1 cellular context compared by ENCODE assay signal in genomic region chr1:56167596-56167995, GRCh38.
TF ChIP-seq lines count a peak whose summit lies in the region.

No MANE protein-coding gene starts in this region.

TF ChIP-seq in H1, 55 proteins besides CTCF, POLR2A, EP300 and RAD21:
- TF ChIP-seq, protein P1, sequence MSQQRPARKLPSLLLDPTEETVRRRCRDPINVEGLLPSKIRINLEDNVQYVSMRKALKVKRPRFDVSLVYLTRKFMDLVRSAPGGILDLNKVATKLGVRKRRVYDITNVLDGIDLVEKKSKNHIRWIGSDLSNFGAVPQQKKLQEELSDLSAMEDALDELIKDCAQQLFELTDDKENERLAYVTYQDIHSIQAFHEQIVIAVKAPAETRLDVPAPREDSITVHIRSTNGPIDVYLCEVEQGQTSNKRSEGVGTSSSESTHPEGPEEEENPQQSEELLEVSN (IDR thresholded peaks at IDR 0.05): no peak
